12 cellular contexts compared by ENCODE assay signal in genomic region chr7:41817386-41817785, GRCh38.
DNase-seq lines count a peak whose midpoint lies in the region; ATAC-seq and FAIRE-seq lines count a peak whose summit lies in the region.
"Had no signal": no experiment of that assay in that cellular context is flagged by ENCODE, and none has a peak within 500 bp of the region (broad histone marks: within the 10 kb centered on the region; RNA-seq: fewer than 3 reads in every experiment).

No MANE protein-coding gene starts in this region.

- H3K27me3 Mint-ChIP-seq in activated CD4-positive, alpha-beta T cell treated with anti-CD3 and anti-CD28 coated beads for 36 hours: peaks cover 19% of the 10 kb centered on the region
- peaks cover 8% of the 10 kb centered on the region for H3K27me3 Mint-ChIP-seq in T-helper 1 cell treated with Interleukin-12 subunit alpha and Interleukin-12 subunit beta and Interleukin-4 antibody, amounts not matched to agents 30 μg/mL and 1 μg/mL, for 36 hours (ENCODE audit: low read depth)
- H3K27me3 Mint-ChIP-seq in natural killer cell treated with Interleukin-12 subunit alpha and Interleukin-12 subunit beta and Interleukin-15 and Interleukin-18, amount 100 ng/mL, for 72 hours: peaks cover 0 to 10% of the 10 kb centered on the region in 2 donors

- POLR2A ChIA-PET in activated CD4-positive, alpha-beta T cell treated with anti-CD3 and anti-CD28 coated beads for 36 hours (lab: Charles Lee): no interaction called here

- peak; percentile 15 for DNase-seq in activated CD4-positive, alpha-beta T cell treated with anti-CD3 and anti-CD28 coated beads for 36 hours
- no peak for DNase-seq in activated CD4-positive, alpha-beta T cell treated with anti-CD3 and anti-CD28 coated beads for 1 hour
- DNase-seq in natural killer cell treated with Interleukin-12 subunit alpha and Interleukin-12 subunit beta and Interleukin-15 and Interleukin-18, amount 100 ng/mL, for 72 hours (ENCODE audit: low spot score): no peak
- no peak for DNase-seq in central memory CD4-positive, alpha-beta T cell
- DNase-seq in frontal cortex (ENCODE audit: low spot score in 2 of 2): no peak
- DNase-seq: activated CD4-positive, alpha-beta T cell treated with anti-CD3 and anti-CD28 coated beads for 4 hours; NCI-H187 had no signal

- FAIRE-seq in frontal cortex (lab: Jason Lieb, UNC): no peak
- FAIRE-seq: endothelial cell of umbilical vein had no signal

- intact Hi-C loops in activated CD4-positive, alpha-beta T cell treated with anti-CD3 and anti-CD28 coated beads for 36 hours (cut with DNase I, micrococcal nuclease): no loop called here

- peaks cover 4% of the 10 kb centered on the region for H3K4me1 Mint-ChIP-seq in activated CD4-positive, alpha-beta T cell treated with anti-CD3 and anti-CD28 coated beads for 36 hours
- H3K4me1 Mint-ChIP-seq in T-helper 1 cell treated with Interleukin-12 subunit alpha and Interleukin-12 subunit beta and Interleukin-4 antibody, amounts not matched to agents 30 μg/mL and 1 μg/mL, for 36 hours (ENCODE audit: low read depth): peaks cover 40% of the 10 kb centered on the region
- H3K4me1 Mint-ChIP-seq in natural killer cell treated with Interleukin-12 subunit alpha and Interleukin-12 subunit beta and Interleukin-15 and Interleukin-18, amount 100 ng/mL, for 72 hours (ENCODE audit: low read depth in 2 of 2): peaks cover 33 to 54% of the 10 kb centered on the region in 2 donors

- no peaks in the 10 kb centered on the region for H3K36me3 Mint-ChIP-seq in activated CD4-positive, alpha-beta T cell treated with anti-CD3 and anti-CD28 coated beads for 36 hours (ENCODE audit: low read depth)
- H3K36me3 Mint-ChIP-seq in T-helper 1 cell treated with Interleukin-12 subunit alpha and Interleukin-12 subunit beta and Interleukin-4 antibody, amounts not matched to agents 30 μg/mL and 1 μg/mL, for 36 hours (ENCODE audit: low read depth): peaks cover 1% of the 10 kb centered on the region
- H3K36me3 Mint-ChIP-seq in natural killer cell treated with Interleukin-12 subunit alpha and Interleukin-12 subunit beta and Interleukin-15 and Interleukin-18, amount 100 ng/mL, for 72 hours: no peaks in the 10 kb centered on the region

- H3K27ac Mint-ChIP-seq in activated CD4-positive, alpha-beta T cell treated with anti-CD3 and anti-CD28 coated beads for 36 hours: no peak overlapping the region
- peak overlapping the region; percentile 2 for H3K27ac Mint-ChIP-seq in T-helper 1 cell treated with Interleukin-12 subunit alpha and Interleukin-12 subunit beta and Interleukin-4 antibody, amounts not matched to agents 30 μg/mL and 1 μg/mL, for 36 hours
- peak overlapping the region in 1 of 2 donors; percentile 87 for H3K27ac Mint-ChIP-seq in natural killer cell treated with Interleukin-12 subunit alpha and Interleukin-12 subunit beta and Interleukin-15 and Interleukin-18, amount 100 ng/mL, for 72 hours
- H3K27ac Mint-ChIP-seq: nephron had no signal

- CTCF ChIA-PET in activated CD4-positive, alpha-beta T cell treated with anti-CD3 and anti-CD28 coated beads for 36 hours (lab: Charles Lee): interaction anchor here (0.6 kb wide), 1 partner anchor 73 kb away, joined by 3 read pairs; no protein-coding TSS in a partner anchor

- no peak overlapping the region for H3K4me3 Mint-ChIP-seq in activated CD4-positive, alpha-beta T cell treated with anti-CD3 and anti-CD28 coated beads for 36 hours
- H3K4me3 Mint-ChIP-seq in T-helper 1 cell treated with Interleukin-12 subunit alpha and Interleukin-12 subunit beta and Interleukin-4 antibody, amounts not matched to agents 30 μg/mL and 1 μg/mL, for 36 hours: no peak overlapping the region
- H3K4me3 Mint-ChIP-seq in natural killer cell treated with Interleukin-12 subunit alpha and Interleukin-12 subunit beta and Interleukin-15 and Interleukin-18, amount 100 ng/mL, for 72 hours: peak overlapping the region; percentile 53
- H3K4me3 Mint-ChIP-seq: nephron had no signal

- peaks cover 5% of the 10 kb centered on the region for H3K9me3 Mint-ChIP-seq in activated CD4-positive, alpha-beta T cell treated with anti-CD3 and anti-CD28 coated beads for 36 hours (ENCODE audit: low read depth)
- peaks cover 7% of the 10 kb centered on the region for H3K9me3 Mint-ChIP-seq in T-helper 1 cell treated with Interleukin-12 subunit alpha and Interleukin-12 subunit beta and Interleukin-4 antibody, amounts not matched to agents 30 μg/mL and 1 μg/mL, for 36 hours
- peaks cover 2% of the 10 kb centered on the region for H3K9me3 Mint-ChIP-seq in natural killer cell treated with Interleukin-12 subunit alpha and Interleukin-12 subunit beta and Interleukin-15 and Interleukin-18, amount 100 ng/mL, for 72 hours

- peak; percentile 76 for ATAC-seq in activated CD4-positive, alpha-beta T cell treated with anti-CD3 and anti-CD28 coated beads for 36 hours
- ATAC-seq in HG03060 (IDR thresholded peaks at IDR 0.05; ENCODE audit: low read depth, unreplicated experiment): peak; percentile 48
- ATAC-seq in natural killer cell treated with Interleukin-12 subunit alpha and Interleukin-12 subunit beta and Interleukin-15 and Interleukin-18, amount 100 ng/mL, for 72 hours: peak; percentile 85 to 89
- no peak for ATAC-seq in GM18870 (IDR thresholded peaks at IDR 0.05; ENCODE audit: unreplicated experiment)
